11 cellular contexts compared by ENCODE assay signal in the genomic region with DNA sequence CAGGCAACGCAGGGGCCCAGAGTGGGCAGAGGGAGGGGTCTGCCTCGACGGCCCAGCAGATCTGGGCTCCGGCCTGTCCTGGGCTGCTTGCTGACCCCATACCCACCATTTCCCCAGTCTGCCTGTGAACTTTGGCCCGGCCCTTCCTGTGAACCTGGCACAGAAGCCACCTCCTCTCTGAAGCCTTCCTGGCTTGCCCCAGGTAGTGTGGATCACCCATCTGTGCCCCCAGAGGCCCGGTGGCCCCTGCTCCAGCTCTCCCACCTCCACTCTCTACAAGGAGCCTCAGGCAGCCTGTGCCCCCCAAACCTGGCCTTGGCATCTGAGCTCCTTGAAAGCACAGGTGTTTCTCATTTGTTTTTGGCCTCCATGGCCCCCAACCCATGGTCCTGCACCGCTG. TPM values are rescaled to one million over a fixed set of nuclear protein-coding genes. Genes with fewer than 3 reads are reported as not detected.
A peak's percentile ranks its signal among the peaks of the same experiment; 100 is the strongest.
DNase-seq lines count a peak whose midpoint lies in the region; ATAC-seq and TF ChIP-seq lines count a peak whose summit lies in the region.
"Had no signal": no experiment of that assay in that cellular context is flagged by ENCODE, and none has a peak within 500 bp of the region (broad histone marks: within the 10 kb centered on the region; RNA-seq: fewer than 3 reads in every experiment).

No MANE protein-coding gene starts in this region.

- H3K79me2 ChIP-seq in osteoblast (ENCODE audit: insufficient read depth, low read length): peaks cover 4% of the 10 kb centered on the region

- H3K36me3 Mint-ChIP-seq in glutamatergic neuron (ENCODE audit: unreplicated experiment): no peaks in the 10 kb centered on the region

- peaks cover 0 to 4% (median 0%) of the 10 kb centered on the region in 11 experiments; a peak in 1 of 22 replicates for H3K27me3 ChIP-seq in BLaER1 treated with 17β-estradiol and CSF1 and Interleukin-3, amounts not matched to agents 10 nM and 100 nM
- no peaks in the 10 kb centered on the region for H3K27me3 ChIP-seq in osteoblast (ENCODE audit: insufficient read depth, low read length)

- peak overlapping the region in 5 of 10 experiments; percentile 9 to 34 (median 10); a peak in 4 of 20 replicates for H3K4me3 ChIP-seq in BLaER1 treated with 17β-estradiol and CSF1 and Interleukin-3, amounts not matched to agents 10 nM and 100 nM
- H3K4me3 ChIP-seq in osteoblast (ENCODE audit: insufficient read depth, low read length): no peak overlapping the region
- H3K4me3 ChIP-seq: smooth muscle cell had no signal

- peak; percentile 5 for ATAC-seq in GM18511 (IDR thresholded peaks at IDR 0.05; ENCODE audit: unreplicated experiment)

- no peak for TF ChIP-seq CTCF in osteoblast (IDR thresholded peaks at IDR 0.05; ENCODE audit: extremely low read depth, low read depth, low read length)
- no peak for TF ChIP-seq CTCF in glutamatergic neuron (IDR thresholded peaks at IDR 0.05; ENCODE audit: partially characterized antibody, unreplicated experiment)

- DNase-seq in osteoblast (ENCODE audit: insufficient read length, low spot score, missing footprints) (peak; percentile 66), EL (no peak), glutamatergic neuron (no peak), DMS114 treated with DMSO at 0.1 percent for 48 hours (lab: John Stamatoyannopoulos, UW; ENCODE audit: unreplicated experiment) (no peak), cerebellar cortex (ENCODE audit: low spot score) (no peak)
- DNase-seq: Calu3, NCI-H1436 had no signal

- peaks cover 8% of the 10 kb centered on the region for H3K9me3 Mint-ChIP-seq in glutamatergic neuron (ENCODE audit: unreplicated experiment)

- H3K9me3 ChIP-seq in BLaER1 treated with 17β-estradiol and CSF1 and Interleukin-3, amounts not matched to agents 10 nM and 100 nM (replicated peaks in 1 of 11): no peaks in the 10 kb centered on the region
- no peaks in the 10 kb centered on the region for H3K9me3 ChIP-seq in osteoblast (ENCODE audit: low read depth, low read length)

- no peak overlapping the region for H3K4me3 Mint-ChIP-seq in glutamatergic neuron (ENCODE audit: unreplicated experiment)

- peaks cover 0 to 29% (median 14%) of the 10 kb centered on the region in 11 experiments; a peak in 10 of 22 replicates for H4K20me1 ChIP-seq in BLaER1 treated with 17β-estradiol and CSF1 and Interleukin-3, amounts not matched to agents 10 nM and 100 nM
- H4K20me1 ChIP-seq in osteoblast (ENCODE audit: insufficient read depth, low read length): peaks cover 10% of the 10 kb centered on the region

- H3K36me3 ChIP-seq in BLaER1 treated with 17β-estradiol and CSF1 and Interleukin-3, amounts not matched to agents 10 nM and 100 nM: peaks cover 0 to 24% (median 0%) of the 10 kb centered on the region in 11 experiments; a peak in 10 of 22 replicates
- H3K36me3 ChIP-seq in osteoblast (ENCODE audit: insufficient read depth, low read length): peaks cover 1% of the 10 kb centered on the region

- no peak overlapping the region for H2AFZ ChIP-seq in osteoblast (ENCODE audit: low read length)

- peaks cover 6% of the 10 kb centered on the region for H3K27me3 Mint-ChIP-seq in glutamatergic neuron (ENCODE audit: unreplicated experiment)

- peaks cover 2% of the 10 kb centered on the region for H3K4me1 Mint-ChIP-seq in glutamatergic neuron (ENCODE audit: low read depth, unreplicated experiment)

- H3K4me2 ChIP-seq in BLaER1 treated with 17β-estradiol and CSF1 and Interleukin-3, amounts not matched to agents 10 nM and 100 nM: peak overlapping the region; percentile 89 to 97 (median 96)
- no peak overlapping the region for H3K4me2 ChIP-seq in osteoblast (ENCODE audit: insufficient read depth, low read length)
- H3K4me2 ChIP-seq: smooth muscle cell had no signal

- H3K9ac ChIP-seq in BLaER1 treated with 17β-estradiol and CSF1 and Interleukin-3, amounts not matched to agents 10 nM and 100 nM: peak overlapping the region in 9 of 11 experiments; percentile 33 to 71 (median 64); a peak in 18 of 22 replicates

- peaks cover 71 to 97% (median 74%) of the 10 kb centered on the region in 10 experiments for H3K4me1 ChIP-seq in BLaER1 treated with 17β-estradiol and CSF1 and Interleukin-3, amounts not matched to agents 10 nM and 100 nM
- H3K4me1 ChIP-seq in osteoblast (ENCODE audit: insufficient read depth, low read length): peaks cover 29% of the 10 kb centered on the region

- peak overlapping the region in 10 of 11 experiments; percentile 57 to 83 (median 76); a peak in 21 of 22 replicates for H3K27ac ChIP-seq in BLaER1 treated with 17β-estradiol and CSF1 and Interleukin-3, amounts not matched to agents 10 nM and 100 nM
- H3K27ac ChIP-seq in angular gyrus (ENCODE audit: low read depth, low read length) (peak overlapping the region; percentile 97), osteoblast (ENCODE audit: low read depth, low read length) (no peak overlapping the region)

- H3K27ac Mint-ChIP-seq in glutamatergic neuron (ENCODE audit: unreplicated experiment): no peak overlapping the region

RNA-seq across cellular contexts. Expression of a gene that starts 15.7 kb away (rescaled TPM):
- total RNA-seq in osteoblast (86.9 and 106 TPM in 2 replicates), glutamatergic neuron (ENCODE audit: unreplicated experiment) (0.96 TPM)

RNA-seq across cellular contexts. Expression of a gene that starts 34.1 kb away (rescaled TPM):
- total RNA-seq in osteoblast (48.5 and 52.7 TPM in 2 replicates), glutamatergic neuron (ENCODE audit: unreplicated experiment) (66.7 TPM)

Comparison
In these comparisons a context has a peak if more than half of its experiments do, and no peak if none do; other contexts are left out.
1. RNA of a gene that starts 15.7 kb away (total RNA-seq): 86.9 to 106 TPM in osteoblast; 0.96 TPM in glutamatergic neuron (single experiment); every median in the first group is over 10 times any median in the second.